14 cellular contexts compared by ENCODE assay signal in genomic region chr7:4722960-4723359, GRCh38.
"Had no signal": no experiment of that assay in that cellular context is flagged by ENCODE, and none has a peak within 500 bp of the region (broad histone marks: within the 10 kb centered on the region; RNA-seq: fewer than 3 reads in every experiment).

No MANE protein-coding gene starts in this region.

- H3K36me3 Mint-ChIP-seq: activated CD8-positive, alpha-beta memory T cell treated with anti-CD3 and anti-CD28 coated beads, Interleukin-2, amount 10 ng/mL, durations not matched to agents 7 days and 5 days had no signal

- H3K4me3 ChIP-seq: hepatocyte, lower lobe of right lung, tibial artery had no signal

- H3K27ac Mint-ChIP-seq: activated CD8-positive, alpha-beta memory T cell treated with anti-CD3 and anti-CD28 coated beads, Interleukin-2, amount 10 ng/mL, durations not matched to agents 7 days and 5 days; activated naive CD4-positive, alpha-beta T cell treated with anti-CD3 and anti-CD28 coated beads, Interleukin-2, amount 50 U/mL, for 24 hours; activated T-cell treated with anti-CD3 and anti-CD28 coated beads, Interleukin-2, amount 50 U/mL, for 24 hours; T-helper 2 cell treated with Interferon-gamma antibody and Interleukin-4, amounts not matched to agents 5 μg/mL and 100 μg/mL, for 36 hours had no signal

- H3K27ac ChIP-seq: hepatocyte, lower lobe of right lung had no signal

- H3K4me3 Mint-ChIP-seq: activated CD8-positive, alpha-beta memory T cell treated with anti-CD3 and anti-CD28 coated beads, Interleukin-2, amount 10 ng/mL, durations not matched to agents 7 days and 5 days; activated naive CD4-positive, alpha-beta T cell treated with anti-CD3 and anti-CD28 coated beads, Interleukin-2, amount 50 U/mL, for 24 hours; activated T-cell treated with anti-CD3 and anti-CD28 coated beads, Interleukin-2, amount 50 U/mL, for 24 hours; T-helper 2 cell treated with Interferon-gamma antibody and Interleukin-4, amounts not matched to agents 5 μg/mL and 100 μg/mL, for 36 hours had no signal

- H3K27me3 Mint-ChIP-seq: activated CD8-positive, alpha-beta memory T cell treated with anti-CD3 and anti-CD28 coated beads, Interleukin-2, amount 10 ng/mL, durations not matched to agents 7 days and 5 days; activated naive CD4-positive, alpha-beta T cell treated with anti-CD3 and anti-CD28 coated beads, Interleukin-2, amount 50 U/mL, for 24 hours; activated T-cell treated with anti-CD3 and anti-CD28 coated beads, Interleukin-2, amount 50 U/mL, for 24 hours; naive thymus-derived CD8-positive, alpha-beta T cell; stimulated activated naive CD8-positive, alpha-beta T cell treated with anti-CD3 and anti-CD28 coated beads, Interleukin-15, amount 100 ng/mL, for 72 hours had no signal

- H3K27me3 ChIP-seq: hepatocyte, tibial artery had no signal

- H3K9me3 ChIP-seq: lower lobe of right lung, tibial artery had no signal

- H3K9me3 Mint-ChIP-seq: activated naive CD4-positive, alpha-beta T cell treated with anti-CD3 and anti-CD28 coated beads, Interleukin-2, amount 50 U/mL, for 24 hours; activated T-cell treated with anti-CD3 and anti-CD28 coated beads, Interleukin-2, amount 50 U/mL, for 24 hours; naive thymus-derived CD8-positive, alpha-beta T cell; stimulated activated naive CD8-positive, alpha-beta T cell treated with anti-CD3 and anti-CD28 coated beads, Interleukin-15, amount 100 ng/mL, for 72 hours; T-helper 2 cell treated with Interferon-gamma antibody and Interleukin-4, amounts not matched to agents 5 μg/mL and 100 μg/mL, for 36 hours had no signal

- H2AFZ ChIP-seq: hepatocyte had no signal

- DNase-seq: activated CD4-positive, alpha-beta T cell treated with anti-CD3 and anti-CD28 coated beads, Interleukin-2, amount 50 U/mL, for 48 hours; activated CD8-positive, alpha-beta memory T cell treated with anti-CD3 and anti-CD28 coated beads, Interleukin-2, amount 10 ng/mL, durations not matched to agents 7 days and 5 days; activated effector memory CD4-positive, alpha-beta T cell treated with Interleukin-2 at 50 U/mL for 16 hours; activated T-cell treated with anti-CD3 and anti-CD28 coated beads, Interleukin-2, amount 50 U/mL, for 24 hours; amniotic stem cell; lower lobe of right lung; naive thymus-derived CD8-positive, alpha-beta T cell; stimulated activated CD4-positive, alpha-beta T cell treated with anti-CD3 and anti-CD28 coated beads, Interleukin-15, amount 100 ng/mL, for 24 hours; stimulated activated CD4-positive, alpha-beta T cell treated with anti-CD3 and anti-CD28 coated beads, Interleukin-4, amount 100 ng/mL, for 4 hours; stimulated activated naive CD8-positive, alpha-beta T cell treated with anti-CD3 and anti-CD28 coated beads, Interleukin-15, amount 100 ng/mL, for 72 hours; tibial artery had no signal

- H3K4me2 ChIP-seq: hepatocyte had no signal
